Comparison of ENCODE assay signal across 22 cellular contexts in genomic region chr21:35853321-35853922, GRCh38.
"Had no signal": no experiment of that assay in that cellular context is flagged by ENCODE, and none has a peak within 500 bp of the region (broad histone marks: within the 10 kb centered on the region; RNA-seq: fewer than 3 reads in every experiment).

No MANE protein-coding gene starts in this region.

- H3K36me3 Mint-ChIP-seq: activated CD4-positive, alpha-beta memory T cell treated with anti-CD3 and anti-CD28 coated beads for 36 hours; activated naive CD8-positive, alpha-beta T cell treated with anti-CD3 and anti-CD28 coated beads, Interleukin-2, amount 10 ng/mL, durations not matched to agents 7 days and 5 days; mesothelial cell of epicardium; naive thymus-derived CD8-positive, alpha-beta T cell had no signal

- H3K4me3 ChIP-seq: colonic mucosa, left ventricle myocardium inferior, sigmoid colon, thyroid gland, upper lobe of right lung had no signal

- H3K36me3 ChIP-seq: colonic mucosa, left ventricle myocardium inferior, sigmoid colon, thyroid gland, upper lobe of right lung had no signal

- H3K4me1 Mint-ChIP-seq: activated B cell treated with CpG ODN at 0.5 μM for 24 hours; activated naive CD8-positive, alpha-beta T cell treated with anti-CD3 and anti-CD28 coated beads, Interleukin-2, amount 10 ng/mL, durations not matched to agents 7 days and 5 days; naive thymus-derived CD8-positive, alpha-beta T cell had no signal

- H3K27ac ChIP-seq: colonic mucosa, epithelial cell of prostate, left ventricle myocardium inferior, thyroid gland, upper lobe of right lung had no signal

- H3K27me3 ChIP-seq: colonic mucosa, thyroid gland, upper lobe of right lung had no signal

- H3K27ac Mint-ChIP-seq: activated B cell treated with CpG ODN at 0.5 μM for 24 hours; activated CD4-positive, alpha-beta memory T cell treated with anti-CD3 and anti-CD28 coated beads for 36 hours; activated naive CD4-positive, alpha-beta T cell treated with anti-CD3 and anti-CD28 coated beads for 36 hours; activated naive CD8-positive, alpha-beta T cell treated with anti-CD3 and anti-CD28 coated beads, Interleukin-2, amount 10 ng/mL, durations not matched to agents 7 days and 5 days; activated T-cell treated with anti-CD3 and anti-CD28 coated beads, Interleukin-2, amount 50 U/mL, for 72 hours; mesothelial cell of epicardium; progenitor cell of endocrine pancreas; T-helper 1 cell treated with Interleukin-12 subunit alpha and Interleukin-12 subunit beta and Interleukin-4 antibody, amounts not matched to agents 30 μg/mL and 1 μg/mL, for 36 hours had no signal

- ATAC-seq: activated T-cell treated with anti-CD3 and anti-CD28 coated beads, Interleukin-2, amount 50 U/mL, for 72 hours; naive thymus-derived CD8-positive, alpha-beta T cell; upper lobe of right lung had no signal

- DNase-seq: activated B cell treated with CpG ODN at 0.5 μM for 24 hours; activated CD4-positive, alpha-beta memory T cell treated with anti-CD3 and anti-CD28 coated beads for 36 hours; activated CD4-positive, alpha-beta T cell treated with anti-CD3 and anti-CD28 coated beads for 4 hours; activated effector memory CD4-positive, alpha-beta T cell treated with Interleukin-2 at 50 U/mL for 16 hours; activated naive CD4-positive, alpha-beta T cell treated with anti-CD3 and anti-CD28 coated beads for 36 hours; activated naive CD8-positive, alpha-beta T cell treated with anti-CD3 and anti-CD28 coated beads, Interleukin-2, amount 10 ng/mL, durations not matched to agents 7 days and 5 days; activated T-cell treated with anti-CD3 and anti-CD28 coated beads, Interleukin-2, amount 50 U/mL, for 72 hours; amniotic stem cell; colonic mucosa; hippocampal formation; left ventricle myocardium inferior; naive thymus-derived CD8-positive, alpha-beta T cell; retina; sigmoid colon; stimulated activated CD4-positive, alpha-beta T cell treated with anti-CD3 and anti-CD28 coated beads, Interleukin-4, amount 100 ng/mL, for 24 hours; stimulated activated naive CD4-positive, alpha-beta T cell treated with Interleukin-2 at 50 U/mL for 16 hours; thyroid gland; upper lobe of right lung had no signal

- H3K9me3 Mint-ChIP-seq: activated B cell treated with CpG ODN at 0.5 μM for 24 hours; activated CD4-positive, alpha-beta memory T cell treated with anti-CD3 and anti-CD28 coated beads for 36 hours; activated naive CD4-positive, alpha-beta T cell treated with anti-CD3 and anti-CD28 coated beads for 36 hours; activated naive CD8-positive, alpha-beta T cell treated with anti-CD3 and anti-CD28 coated beads, Interleukin-2, amount 10 ng/mL, durations not matched to agents 7 days and 5 days; activated T-cell treated with anti-CD3 and anti-CD28 coated beads, Interleukin-2, amount 50 U/mL, for 72 hours; mesothelial cell of epicardium; naive thymus-derived CD8-positive, alpha-beta T cell; T-helper 1 cell treated with Interleukin-12 subunit alpha and Interleukin-12 subunit beta and Interleukin-4 antibody, amounts not matched to agents 30 μg/mL and 1 μg/mL, for 36 hours had no signal

- H3K9me3 ChIP-seq: colonic mucosa, left ventricle myocardium inferior, sigmoid colon, thyroid gland, upper lobe of right lung had no signal

- H3K4me1 ChIP-seq: colonic mucosa, sigmoid colon, thyroid gland had no signal

- H3K4me3 Mint-ChIP-seq: activated B cell treated with CpG ODN at 0.5 μM for 24 hours; activated CD4-positive, alpha-beta memory T cell treated with anti-CD3 and anti-CD28 coated beads for 36 hours; activated naive CD4-positive, alpha-beta T cell treated with anti-CD3 and anti-CD28 coated beads for 36 hours; activated naive CD8-positive, alpha-beta T cell treated with anti-CD3 and anti-CD28 coated beads, Interleukin-2, amount 10 ng/mL, durations not matched to agents 7 days and 5 days; activated T-cell treated with anti-CD3 and anti-CD28 coated beads, Interleukin-2, amount 50 U/mL, for 72 hours; mesothelial cell of epicardium; T-helper 1 cell treated with Interleukin-12 subunit alpha and Interleukin-12 subunit beta and Interleukin-4 antibody, amounts not matched to agents 30 μg/mL and 1 μg/mL, for 36 hours had no signal
